1 cellular context compared by ENCODE assay signal in genomic region chr1:53944469-53945182, GRCh38.
TF ChIP-seq lines count a peak whose summit lies in the region.

No MANE protein-coding gene starts in this region.

TF ChIP-seq in K562, 482 proteins besides CTCF, POLR2A, EP300 and RAD21:
- peak; percentile 84 for TF ChIP-seq EGR1 (conservative IDR thresholded peaks at IDR 0.05)
- TF ChIP-seq ETV1 (tag; conservative IDR thresholded peaks at IDR 0.05; ENCODE audit: low read depth): 0 out of 2 replicates have a peak, but pooled peaks have one; percentile 1
- TF ChIP-seq ZNF431 (CRISPR knock-in tag; IDR thresholded peaks at IDR 0.05): no peak
- peak; percentile 51; the same call in 1 of the 2 replicates for TF ChIP-seq MTA1 (IDR thresholded peaks at IDR 0.05; ENCODE audit: borderline replicate concordance)
- no peak for TF ChIP-seq GTF2E2 (tag; IDR thresholded peaks at IDR 0.05)
- TF ChIP-seq E2F6 (IDR thresholded peaks at IDR 0.05; ENCODE audit: borderline replicate concordance in 1 of 2, extremely low read depth in 1 of 2, insufficient read depth in 1 of 2, insufficient read length in 1 of 2, low read depth in 1 of 2, low read length in 1 of 2, poor library complexity in 1 of 2, severe bottlenecking in 1 of 2): peak in 1 of 2 experiments; percentile 1
- TF ChIP-seq FOXK2 (conservative IDR thresholded peaks at IDR 0.05 in 1 of 2, IDR thresholded peaks at IDR 0.05 in 1 of 2; ENCODE audit: low read depth in 2 of 2): peak in 1 of 2 experiments; percentile 11; a peak in 1 of 4 replicates
- TF ChIP-seq, protein P1, sequence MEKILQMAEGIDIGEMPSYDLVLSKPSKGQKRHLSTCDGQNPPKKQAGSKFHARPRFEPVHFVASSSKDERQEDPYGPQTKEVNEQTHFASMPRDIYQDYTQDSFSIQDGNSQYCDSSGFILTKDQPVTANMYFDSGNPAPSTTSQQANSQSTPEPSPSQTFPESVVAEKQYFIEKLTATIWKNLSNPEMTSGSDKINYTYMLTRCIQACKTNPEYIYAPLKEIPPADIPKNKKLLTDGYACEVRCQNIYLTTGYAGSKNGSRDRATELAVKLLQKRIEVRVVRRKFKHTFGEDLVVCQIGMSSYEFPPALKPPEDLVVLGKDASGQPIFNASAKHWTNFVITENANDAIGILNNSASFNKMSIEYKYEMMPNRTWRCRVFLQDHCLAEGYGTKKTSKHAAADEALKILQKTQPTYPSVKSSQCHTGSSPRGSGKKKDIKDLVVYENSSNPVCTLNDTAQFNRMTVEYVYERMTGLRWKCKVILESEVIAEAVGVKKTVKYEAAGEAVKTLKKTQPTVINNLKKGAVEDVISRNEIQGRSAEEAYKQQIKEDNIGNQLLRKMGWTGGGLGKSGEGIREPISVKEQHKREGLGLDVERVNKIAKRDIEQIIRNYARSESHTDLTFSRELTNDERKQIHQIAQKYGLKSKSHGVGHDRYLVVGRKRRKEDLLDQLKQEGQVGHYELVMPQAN (IDR thresholded peaks at IDR 0.05; ENCODE audit: borderline replicate concordance): 0 out of 2 replicates have a peak, but pooled peaks have one; percentile 21
- no peak for TF ChIP-seq OTX1 (CRISPR knock-in tag; IDR thresholded peaks at IDR 0.05)
- 0 out of 4 replicates have a peak, but pooled peaks of 1 of the 2 experiments have one; percentile 33 for TF ChIP-seq SIN3A (IDR thresholded peaks at IDR 0.05; ENCODE audit: borderline replicate concordance in 2 of 2, control insufficient read depth in 1 of 2, low read depth in 2 of 2, low read length in 2 of 2)
- TF ChIP-seq, protein P2, sequence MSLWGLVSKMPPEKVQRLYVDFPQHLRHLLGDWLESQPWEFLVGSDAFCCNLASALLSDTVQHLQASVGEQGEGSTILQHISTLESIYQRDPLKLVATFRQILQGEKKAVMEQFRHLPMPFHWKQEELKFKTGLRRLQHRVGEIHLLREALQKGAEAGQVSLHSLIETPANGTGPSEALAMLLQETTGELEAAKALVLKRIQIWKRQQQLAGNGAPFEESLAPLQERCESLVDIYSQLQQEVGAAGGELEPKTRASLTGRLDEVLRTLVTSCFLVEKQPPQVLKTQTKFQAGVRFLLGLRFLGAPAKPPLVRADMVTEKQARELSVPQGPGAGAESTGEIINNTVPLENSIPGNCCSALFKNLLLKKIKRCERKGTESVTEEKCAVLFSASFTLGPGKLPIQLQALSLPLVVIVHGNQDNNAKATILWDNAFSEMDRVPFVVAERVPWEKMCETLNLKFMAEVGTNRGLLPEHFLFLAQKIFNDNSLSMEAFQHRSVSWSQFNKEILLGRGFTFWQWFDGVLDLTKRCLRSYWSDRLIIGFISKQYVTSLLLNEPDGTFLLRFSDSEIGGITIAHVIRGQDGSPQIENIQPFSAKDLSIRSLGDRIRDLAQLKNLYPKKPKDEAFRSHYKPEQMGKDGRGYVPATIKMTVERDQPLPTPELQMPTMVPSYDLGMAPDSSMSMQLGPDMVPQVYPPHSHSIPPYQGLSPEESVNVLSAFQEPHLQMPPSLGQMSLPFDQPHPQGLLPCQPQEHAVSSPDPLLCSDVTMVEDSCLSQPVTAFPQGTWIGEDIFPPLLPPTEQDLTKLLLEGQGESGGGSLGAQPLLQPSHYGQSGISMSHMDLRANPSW (CRISPR knock-in tag; IDR thresholded peaks at IDR 0.05): 0 out of 2 replicates have a peak, but pooled peaks have one; percentile 35
- TF ChIP-seq CREM (IDR thresholded peaks at IDR 0.05; ENCODE audit: low read depth): 0 out of 2 replicates have a peak, but pooled peaks have one; percentile 4
- peak; percentile 39; the same call in 1 of the 2 replicates for TF ChIP-seq ARID4B (CRISPR knock-in tag; IDR thresholded peaks at IDR 0.05)
- 0 out of 4 replicates have a peak, but pooled peaks of 1 of the 2 experiments have one; percentile 64 for TF ChIP-seq HDAC1 (IDR thresholded peaks at IDR 0.05)
- no peak for TF ChIP-seq NCOA6 (IDR thresholded peaks at IDR 0.05)
- TF ChIP-seq ZNF140 (CRISPR knock-in tag; IDR thresholded peaks at IDR 0.05): no peak
- TF ChIP-seq, protein P3, sequence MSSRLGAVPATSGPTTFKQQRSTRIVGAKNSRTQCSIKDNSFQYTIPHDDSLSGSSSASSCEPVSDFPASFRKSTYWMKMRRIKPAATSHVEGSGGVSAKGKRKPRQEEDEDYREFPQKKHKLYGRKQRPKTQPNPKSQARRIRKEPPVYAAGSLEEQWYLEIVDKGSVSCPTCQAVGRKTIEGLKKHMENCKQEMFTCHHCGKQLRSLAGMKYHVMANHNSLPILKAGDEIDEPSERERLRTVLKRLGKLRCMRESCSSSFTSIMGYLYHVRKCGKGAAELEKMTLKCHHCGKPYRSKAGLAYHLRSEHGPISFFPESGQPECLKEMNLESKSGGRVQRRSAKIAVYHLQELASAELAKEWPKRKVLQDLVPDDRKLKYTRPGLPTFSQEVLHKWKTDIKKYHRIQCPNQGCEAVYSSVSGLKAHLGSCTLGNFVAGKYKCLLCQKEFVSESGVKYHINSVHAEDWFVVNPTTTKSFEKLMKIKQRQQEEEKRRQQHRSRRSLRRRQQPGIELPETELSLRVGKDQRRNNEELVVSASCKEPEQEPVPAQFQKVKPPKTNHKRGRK (tag; IDR thresholded peaks at IDR 0.05): 0 out of 2 replicates have a peak, but pooled peaks have one; percentile 9
- peak; percentile 14 for TF ChIP-seq TAF1 (IDR thresholded peaks at IDR 0.05; ENCODE audit: control insufficient read depth, extremely low read depth, insufficient read depth, low read length, severe bottlenecking)
TF ChIP-seq in K562: peak in this region for 13.
